Comparison of ENCODE assay signal across 21 cellular contexts in the genomic region with DNA sequence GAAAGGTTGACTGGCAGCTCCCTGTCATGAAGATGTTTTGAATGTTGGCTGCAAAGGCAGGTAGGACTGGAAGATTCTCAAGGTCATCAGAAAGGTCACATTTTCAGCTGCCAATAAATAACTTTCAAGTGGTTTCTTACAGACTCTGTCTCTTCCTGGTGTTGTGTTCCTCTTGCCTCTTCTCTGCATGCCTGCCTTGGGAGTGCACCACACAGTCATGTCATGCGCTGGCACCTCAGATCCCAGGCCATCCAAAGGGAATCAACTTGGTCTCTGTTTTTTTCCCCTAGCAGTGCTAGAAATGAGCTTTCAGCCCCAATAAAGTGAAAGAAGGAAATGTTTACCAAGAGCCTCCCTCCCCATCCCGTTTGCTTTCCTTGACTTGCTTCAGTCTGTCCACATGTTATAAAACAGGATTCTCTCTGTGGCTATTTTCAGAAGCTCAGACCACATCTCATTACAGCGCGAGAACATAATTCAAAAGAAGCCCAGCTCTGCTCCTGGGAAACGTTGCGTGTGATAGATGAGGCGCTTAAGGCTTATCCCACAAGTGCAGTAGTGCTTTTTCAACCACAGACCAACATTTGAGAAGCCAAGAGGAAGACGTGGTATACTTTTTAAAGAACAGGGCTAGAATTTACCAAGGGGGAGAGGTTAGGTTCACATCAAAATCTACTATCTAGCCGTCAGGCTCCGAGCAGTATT.
DNase-seq lines count a peak whose midpoint lies in the region; ATAC-seq and TF ChIP-seq lines count a peak whose summit lies in the region.
"Had no signal": no experiment of that assay in that cellular context is flagged by ENCODE, and none has a peak within 500 bp of the region (broad histone marks: within the 10 kb centered on the region; RNA-seq: fewer than 3 reads in every experiment).

No MANE protein-coding gene starts in this region.

- intact Hi-C loops in activated CD8-positive, alpha-beta T cell treated with anti-CD3 and anti-CD28 coated beads for 36 hours (cut with micrococcal nuclease), result no loop called here
- intact Hi-C loops in activated CD4-positive, alpha-beta memory T cell treated with anti-CD3 and anti-CD28 coated beads for 36 hours (cut with micrococcal nuclease), result no loop called here

- no peaks in the 10 kb centered on the region for H3K9me2 ChIP-seq in hepatocyte (replicated peaks; ENCODE audit: insufficient read depth)

- H3K27me3 ChIP-seq in hepatocyte (no peaks in the 10 kb centered on the region), skeletal muscle tissue (ENCODE audit: control insufficient read depth in 3 of 3, insufficient read depth in 3 of 3, low read length in 3 of 3) (no peaks in the 10 kb centered on the region)
- H3K27me3 ChIP-seq: body of pancreas had no signal

- H3K36me3 Mint-ChIP-seq in activated CD8-positive, alpha-beta T cell treated with anti-CD3 and anti-CD28 coated beads, Interleukin-2, amount 10 ng/mL, durations not matched to agents 7 days and 5 days (ENCODE audit: low read depth), result no peaks in the 10 kb centered on the region
- H3K36me3 Mint-ChIP-seq in activated CD8-positive, alpha-beta T cell treated with anti-CD3 and anti-CD28 coated beads for 36 hours (ENCODE audit: low read depth), result no peaks in the 10 kb centered on the region
- no peaks in the 10 kb centered on the region for H3K36me3 Mint-ChIP-seq in activated naive CD4-positive, alpha-beta T cell treated with anti-CD3 and anti-CD28 coated beads, Interleukin-2, amount 50 U/mL, for 72 hours
- H3K36me3 Mint-ChIP-seq in activated CD4-positive, alpha-beta memory T cell treated with anti-CD3 and anti-CD28 coated beads for 36 hours, result no peaks in the 10 kb centered on the region
- H3K36me3 Mint-ChIP-seq: CD4-positive, CD25-positive, alpha-beta regulatory T cell had no signal

- peak overlapping the region; percentile 90 for H3K27ac Mint-ChIP-seq in activated CD8-positive, alpha-beta T cell treated with anti-CD3 and anti-CD28 coated beads, Interleukin-2, amount 10 ng/mL, durations not matched to agents 7 days and 5 days
- H3K27ac Mint-ChIP-seq in activated CD8-positive, alpha-beta T cell treated with anti-CD3 and anti-CD28 coated beads for 36 hours, result no peak overlapping the region
- H3K27ac Mint-ChIP-seq in activated naive CD4-positive, alpha-beta T cell treated with anti-CD3 and anti-CD28 coated beads, Interleukin-2, amount 50 U/mL, for 72 hours, result peak overlapping the region in 1 of 2 donors; percentile 17
- no peak overlapping the region for H3K27ac Mint-ChIP-seq in activated CD4-positive, alpha-beta memory T cell treated with anti-CD3 and anti-CD28 coated beads for 36 hours
- H3K27ac Mint-ChIP-seq: dendritic cell treated with granulocyte-macrophage colony-stimulating factor and Interleukin-4, amounts not matched to agents 40 ng/mL and 50 ng/mL, for 4 days; T-helper 1 cell treated with Interleukin-12 subunit alpha and Interleukin-12 subunit beta and Interleukin-4 antibody, amounts not matched to agents 30 μg/mL and 1 μg/mL, for 36 hours had no signal

- H3K9ac ChIP-seq in skeletal muscle tissue (ENCODE audit: low read depth in 1 of 3, low read length in 3 of 3), result peak overlapping the region in 1 of 3 donors; percentile 47
- H3K9ac ChIP-seq: KMS-11 had no signal

- H3K27me3 Mint-ChIP-seq in activated CD8-positive, alpha-beta T cell treated with anti-CD3 and anti-CD28 coated beads, Interleukin-2, amount 10 ng/mL, durations not matched to agents 7 days and 5 days (ENCODE audit: low read depth), result no peaks in the 10 kb centered on the region
- peaks cover 3% of the 10 kb centered on the region for H3K27me3 Mint-ChIP-seq in activated CD8-positive, alpha-beta T cell treated with anti-CD3 and anti-CD28 coated beads for 36 hours
- H3K27me3 Mint-ChIP-seq in activated CD4-positive, alpha-beta memory T cell treated with anti-CD3 and anti-CD28 coated beads for 36 hours, result no peaks in the 10 kb centered on the region
- H3K27me3 Mint-ChIP-seq: CD4-positive, CD25-positive, alpha-beta regulatory T cell; dendritic cell treated with granulocyte-macrophage colony-stimulating factor and Interleukin-4, amounts not matched to agents 40 ng/mL and 50 ng/mL, for 4 days had no signal

- H3K4me2 ChIP-seq in hepatocyte, result no peak overlapping the region
- H3K4me2 ChIP-seq: KMS-11 had no signal

- no peaks in the 10 kb centered on the region for H3K79me2 ChIP-seq in hepatocyte

- no peaks in the 10 kb centered on the region for H4K20me1 ChIP-seq in hepatocyte (ENCODE audit: insufficient read depth, poor library complexity, severe bottlenecking)

- H2AFZ ChIP-seq in hepatocyte, result no peak overlapping the region

- H3K4me1 Mint-ChIP-seq in activated CD8-positive, alpha-beta T cell treated with anti-CD3 and anti-CD28 coated beads, Interleukin-2, amount 10 ng/mL, durations not matched to agents 7 days and 5 days (ENCODE audit: low read depth), result peaks cover 49% of the 10 kb centered on the region
- peaks cover 6% of the 10 kb centered on the region for H3K4me1 Mint-ChIP-seq in activated CD8-positive, alpha-beta T cell treated with anti-CD3 and anti-CD28 coated beads for 36 hours (ENCODE audit: low read depth)
- H3K4me1 Mint-ChIP-seq in activated CD4-positive, alpha-beta memory T cell treated with anti-CD3 and anti-CD28 coated beads for 36 hours (ENCODE audit: low read depth), result no peaks in the 10 kb centered on the region
- H3K4me1 Mint-ChIP-seq: CD4-positive, CD25-positive, alpha-beta regulatory T cell had no signal

- peak; percentile 45 for DNase-seq in activated CD8-positive, alpha-beta T cell treated with anti-CD3 and anti-CD28 coated beads, Interleukin-2, amount 10 ng/mL, durations not matched to agents 7 days and 5 days
- DNase-seq in activated CD8-positive, alpha-beta T cell treated with anti-CD3 and anti-CD28 coated beads for 36 hours, result no peak
- DNase-seq in NOMO-1 treated with dmso at 0.1 percent for 144 hours (lab: John Stamatoyannopoulos, UW; ENCODE audit: unreplicated experiment) (peak; percentile 10), hepatocyte (ENCODE audit: low spot score) (peak; percentile 8), AML-193 (lab: John Stamatoyannopoulos, UW) (no peak)
- no peak for DNase-seq in activated naive CD4-positive, alpha-beta T cell treated with anti-CD3 and anti-CD28 coated beads, Interleukin-2, amount 50 U/mL, for 72 hours (ENCODE audit: low spot score in 2 of 2)
- no peak for DNase-seq in activated CD4-positive, alpha-beta memory T cell treated with anti-CD3 and anti-CD28 coated beads for 36 hours
- DNase-seq: activated naive CD4-positive, alpha-beta T cell; body of pancreas; CD4-positive, CD25-positive, alpha-beta regulatory T cell; DMS79 treated with DMSO at 0.1 percent for 48 hours; glutamatergic neuron; mammary epithelial cell; NCI-H1417 treated with DMSO at 0.1 percent for 48 hours; NK-92 treated with Interleukin-12 subunit alpha and Interleukin-12 subunit beta, amount 100 ng/mL, for 24 hours had no signal

- CTCF ChIA-PET in activated CD8-positive, alpha-beta T cell treated with anti-CD3 and anti-CD28 coated beads, Interleukin-2, amount 10 ng/mL, durations not matched to agents 7 days and 5 days (lab: Charles Lee), result no interaction called here
- CTCF ChIA-PET in activated CD8-positive, alpha-beta T cell treated with anti-CD3 and anti-CD28 coated beads for 36 hours (lab: Charles Lee), result no interaction called here
- CTCF ChIA-PET in activated CD4-positive, alpha-beta memory T cell treated with anti-CD3 and anti-CD28 coated beads for 36 hours (lab: Charles Lee), result no interaction called here

- no peaks in the 10 kb centered on the region for H3K36me3 ChIP-seq in hepatocyte (replicated peaks; ENCODE audit: insufficient read depth, low read depth)
- no peaks in the 10 kb centered on the region for H3K36me3 ChIP-seq in skeletal muscle tissue (ENCODE audit: control insufficient read depth in 3 of 3, insufficient read depth in 3 of 3, low read length in 3 of 3)
- H3K36me3 ChIP-seq: HAP-1 had no signal

- no peak for TF ChIP-seq CTCF in activated CD8-positive, alpha-beta T cell treated with anti-CD3 and anti-CD28 coated beads for 36 hours (IDR thresholded peaks at IDR 0.05)
- TF ChIP-seq CTCF in hepatocyte (IDR thresholded peaks at IDR 0.05; ENCODE audit: poor library complexity), result no peak

- peak; percentile 73 for ATAC-seq in activated CD8-positive, alpha-beta T cell treated with anti-CD3 and anti-CD28 coated beads, Interleukin-2, amount 10 ng/mL, durations not matched to agents 7 days and 5 days
- no peak for ATAC-seq in activated CD8-positive, alpha-beta T cell treated with anti-CD3 and anti-CD28 coated beads for 36 hours
- ATAC-seq in activated naive CD4-positive, alpha-beta T cell treated with anti-CD3 and anti-CD28 coated beads, Interleukin-2, amount 50 U/mL, for 72 hours, result no peak
- ATAC-seq: body of pancreas, Right ventricle myocardium inferior had no signal

- POLR2A ChIA-PET in activated CD8-positive, alpha-beta T cell treated with anti-CD3 and anti-CD28 coated beads, Interleukin-2, amount 10 ng/mL, durations not matched to agents 7 days and 5 days (lab: Charles Lee), result no interaction called here
- POLR2A ChIA-PET in activated CD8-positive, alpha-beta T cell treated with anti-CD3 and anti-CD28 coated beads for 36 hours (lab: Charles Lee), result no interaction called here
- POLR2A ChIA-PET in activated CD4-positive, alpha-beta memory T cell treated with anti-CD3 and anti-CD28 coated beads for 36 hours (lab: Charles Lee), result no interaction called here

- H3K27ac ChIP-seq in hepatocyte (no peak overlapping the region), skeletal muscle tissue (ENCODE audit: low read depth, low read length) (peak overlapping the region; percentile 71)
- H3K27ac ChIP-seq: body of pancreas, KMS-11 had no signal

- H3K9me3 Mint-ChIP-seq in activated CD8-positive, alpha-beta T cell treated with anti-CD3 and anti-CD28 coated beads, Interleukin-2, amount 10 ng/mL, durations not matched to agents 7 days and 5 days (ENCODE audit: insufficient read depth), result no peaks in the 10 kb centered on the region
- H3K9me3 Mint-ChIP-seq in activated CD8-positive, alpha-beta T cell treated with anti-CD3 and anti-CD28 coated beads for 36 hours, result no peaks in the 10 kb centered on the region
- peaks cover 0 to 10% of the 10 kb centered on the region in 2 donors for H3K9me3 Mint-ChIP-seq in activated naive CD4-positive, alpha-beta T cell treated with anti-CD3 and anti-CD28 coated beads, Interleukin-2, amount 50 U/mL, for 72 hours
- no peaks in the 10 kb centered on the region for H3K9me3 Mint-ChIP-seq in activated CD4-positive, alpha-beta memory T cell treated with anti-CD3 and anti-CD28 coated beads for 36 hours
- H3K9me3 Mint-ChIP-seq: dendritic cell treated with granulocyte-macrophage colony-stimulating factor and Interleukin-4, amounts not matched to agents 40 ng/mL and 50 ng/mL, for 4 days had no signal

- peak overlapping the region; percentile 57 for H3K4me3 Mint-ChIP-seq in activated CD8-positive, alpha-beta T cell treated with anti-CD3 and anti-CD28 coated beads, Interleukin-2, amount 10 ng/mL, durations not matched to agents 7 days and 5 days
- H3K4me3 Mint-ChIP-seq in activated CD8-positive, alpha-beta T cell treated with anti-CD3 and anti-CD28 coated beads for 36 hours, result no peak overlapping the region
- no peak overlapping the region for H3K4me3 Mint-ChIP-seq in activated CD4-positive, alpha-beta memory T cell treated with anti-CD3 and anti-CD28 coated beads for 36 hours
- H3K4me3 Mint-ChIP-seq: CD4-positive, CD25-positive, alpha-beta regulatory T cell; dendritic cell treated with granulocyte-macrophage colony-stimulating factor and Interleukin-4, amounts not matched to agents 40 ng/mL and 50 ng/mL, for 4 days; T-helper 1 cell treated with Interleukin-12 subunit alpha and Interleukin-12 subunit beta and Interleukin-4 antibody, amounts not matched to agents 30 μg/mL and 1 μg/mL, for 36 hours had no signal

- H3K4me1 ChIP-seq in hepatocyte (ENCODE audit: insufficient read depth) (no peaks in the 10 kb centered on the region), skeletal muscle tissue (ENCODE audit: control insufficient read depth in 3 of 3, insufficient read depth in 3 of 3, low read length in 3 of 3) (peaks cover 38 to 58% (median 42%) of the 10 kb centered on the region in 3 donors)
- H3K4me1 ChIP-seq: body of pancreas, HAP-1 had no signal

- no peak overlapping the region for H3K4me3 ChIP-seq in hepatocyte
- peak overlapping the region in 1 of 3 donors; percentile 22 for H3K4me3 ChIP-seq in skeletal muscle tissue (ENCODE audit: low read length in 3 of 3)
- H3K4me3 ChIP-seq: body of pancreas, HAP-1 had no signal

- no peaks in the 10 kb centered on the region for H3K9me3 ChIP-seq in hepatocyte (ENCODE audit: low read depth)
- no peaks in the 10 kb centered on the region for H3K9me3 ChIP-seq in skeletal muscle tissue (ENCODE audit: control insufficient read depth in 3 of 3, low read length in 3 of 3)
- H3K9me3 ChIP-seq: body of pancreas, HAP-1 had no signal

- WGBS in hepatocyte (ENCODE audit: low lambda C conversion rate, missing lambda C conversion rate), result 57% methylated on average over 10 of the region's 10 CpGs

Comparison
In these comparisons a context has a peak if more than half of its experiments do, and no peak if none do; other contexts are left out.
1. DNase-seq: peak in activated CD8-positive, alpha-beta T cell treated with anti-CD3 and anti-CD28 coated beads, Interleukin-2, amount 10 ng/mL, durations not matched to agents 7 days and 5 days (single experiment), NOMO-1 treated with dmso at 0.1 percent for 144 hours (single experiment) and hepatocyte (single experiment); none in activated CD8-positive, alpha-beta T cell treated with anti-CD3 and anti-CD28 coated beads for 36 hours (single experiment), AML-193 (0 of 2), activated naive CD4-positive, alpha-beta T cell treated with anti-CD3 and anti-CD28 coated beads, Interleukin-2, amount 50 U/mL, for 72 hours (0 of 2) and activated CD4-positive, alpha-beta memory T cell treated with anti-CD3 and anti-CD28 coated beads for 36 hours (single experiment).